ENCODE assay signal across 32 cellular contexts in genomic region chr11:32698579-32698978, GRCh38.
"Had no signal": no experiment of that assay in that cellular context is flagged by ENCODE, and none has a peak within 500 bp of the region (broad histone marks: within the 10 kb centered on the region; RNA-seq: fewer than 3 reads in every experiment).

No MANE protein-coding gene starts in this region.

- FAIRE-seq: astrocyte, colon had no signal

- H3K4me1 ChIP-seq: adrenal gland, body of pancreas, breast epithelium had no signal

- H3K27me3 ChIP-seq: adrenal gland, body of pancreas, brain microvascular endothelial cell, breast epithelium had no signal

- H3K27ac ChIP-seq: adrenal gland, body of pancreas, brain microvascular endothelial cell, breast epithelium, VCaP had no signal

- H3K36me3 ChIP-seq: adrenal gland, brain microvascular endothelial cell, breast epithelium had no signal

- H3K4me3 ChIP-seq: adrenal gland, body of pancreas, breast epithelium had no signal

- H3K9me3 ChIP-seq: adrenal gland, body of pancreas, breast epithelium had no signal

- ATAC-seq: activated CD4-positive, alpha-beta T cell treated with anti-CD3 and anti-CD28 coated beads for 36 hours; activated naive CD4-positive, alpha-beta T cell treated with anti-CD3 and anti-CD28 coated beads, Interleukin-2, amount 50 U/mL, for 72 hours; activated T-cell treated with anti-CD3 and anti-CD28 coated beads, Interleukin-2, amount 50 U/mL, for 4 hours; activated T-cell treated with anti-CD3 and anti-CD28 coated beads, Interleukin-2, amount 50 U/mL, for 72 hours; activated T-helper 17 cell treated with anti-CD3 and anti-CD28 coated beads, Interleukin-2, amount 50 U/mL, for 72 hours; body of pancreas had no signal

- DNase-seq: activated B cell treated with CpG ODN at 0.5 μM for 24 hours; activated CD4-positive, alpha-beta memory T cell treated with anti-CD3 and anti-CD28 coated beads, Interleukin-2, amount 10 ng/mL, durations not matched to agents 7 days and 5 days; activated CD4-positive, alpha-beta T cell treated with anti-CD3 and anti-CD28 coated beads for 1 hour; activated CD4-positive, alpha-beta T cell treated with anti-CD3 and anti-CD28 coated beads for 36 hours; activated CD4-positive, alpha-beta T cell treated with anti-CD3 and anti-CD28 coated beads for 48 hours; activated CD4-positive, alpha-beta T cell treated with anti-CD3 and anti-CD28 coated beads, Interleukin-2, amount 10 ng/mL, durations not matched to agents 7 days and 5 days; activated CD4-positive, alpha-beta T cell treated with anti-CD3 and anti-CD28 coated beads, Interleukin-2, amount 50 U/mL, for 48 hours; activated CD8-positive, alpha-beta memory T cell treated with anti-CD3 and anti-CD28 coated beads, Interleukin-2, amount 50 U/mL, for 4 hours; activated effector memory CD4-positive, alpha-beta T cell treated with anti-CD3 and anti-CD28 coated beads, Interleukin-2, amount 50 U/mL, for 16 hours; activated gamma-delta T cell treated with Interleukin-2 at 50 U/mL for 16 hours; activated naive CD4-positive, alpha-beta T cell; activated naive CD4-positive, alpha-beta T cell treated with anti-CD3 and anti-CD28 coated beads for 36 hours; activated naive CD4-positive, alpha-beta T cell treated with anti-CD3 and anti-CD28 coated beads, Interleukin-2, amount 50 U/mL, for 16 hours; activated naive CD8-positive, alpha-beta T cell treated with anti-CD3 and anti-CD28 coated beads for 36 hours; activated T-cell treated with anti-CD3 and anti-CD28 coated beads for 4 hours; activated T-cell treated with anti-CD3 and anti-CD28 coated beads, Interleukin-2, amount 50 U/mL, for 1 hour; activated T-cell treated with anti-CD3 and anti-CD28 coated beads, Interleukin-2, amount 50 U/mL, for 4 hours; activated T-cell treated with anti-CD3 and anti-CD28 coated beads, Interleukin-2, amount 50 U/mL, for 72 hours; adrenal gland; amniotic stem cell; aorta; body of pancreas; brain microvascular endothelial cell; central memory CD4-positive, alpha-beta T cell; T-helper 2 cell; T-helper 9 cell had no signal
